In the genomic region with DNA sequence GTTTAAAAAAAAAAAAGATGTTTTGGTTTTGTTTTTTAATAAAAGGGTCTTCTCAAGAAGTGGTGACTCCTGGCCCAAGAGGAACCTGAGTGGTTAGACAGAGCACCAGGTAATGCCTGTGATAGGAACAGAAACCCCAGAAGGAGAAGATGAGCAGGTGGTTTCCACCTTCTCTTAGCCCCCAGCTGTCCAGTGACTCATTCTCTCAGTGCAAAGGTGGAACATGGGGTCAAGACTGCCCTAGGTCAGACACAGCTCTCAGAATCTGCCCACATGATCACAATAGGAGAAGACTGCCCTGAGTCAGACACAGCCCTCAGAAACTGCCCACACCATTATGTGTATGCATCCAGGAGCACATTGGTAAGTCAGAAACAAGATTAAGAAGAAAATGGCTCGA, we compare ENCODE assay signal across 11 cellular contexts.
DNase-seq lines count a peak whose midpoint lies in the region; ATAC-seq and TF ChIP-seq lines count a peak whose summit lies in the region.
"Had no signal": no experiment of that assay in that cellular context is flagged by ENCODE, and none has a peak within 500 bp of the region (broad histone marks: within the 10 kb centered on the region; RNA-seq: fewer than 3 reads in every experiment).

No MANE protein-coding gene starts in this region.

- peaks cover 3% of the 10 kb centered on the region for H3K4me1 ChIP-seq in mammary epithelial cell (ENCODE audit: insufficient read depth, low read length)
- peaks cover 0 to 2% of the 10 kb centered on the region in 2 donors for H3K4me1 ChIP-seq in neuronal stem cell (ENCODE audit: control insufficient read depth in 2 of 2, insufficient read depth in 1 of 2, low read depth in 1 of 2, low read length in 2 of 2)
- H3K4me1 ChIP-seq in prostate gland (replicated peaks), result no peaks in the 10 kb centered on the region

- H2AK5ac ChIP-seq in neuronal stem cell (ENCODE audit: low read depth, low read length), result no peak overlapping the region

- H4K8ac ChIP-seq in neuronal stem cell (ENCODE audit: low read depth, low read length), result no peak overlapping the region

- intact Hi-C loops in mammary epithelial cell (cut with micrococcal nuclease) (no loop called here), prostate gland (cut with DNase I) (no loop called here)

- no peaks in the 10 kb centered on the region for H3K4me1 Mint-ChIP-seq in mesothelial cell of epicardium
- H3K4me1 Mint-ChIP-seq: central memory CD8-positive, alpha-beta T cell had no signal

- H3K27ac ChIP-seq in mammary epithelial cell (ENCODE audit: insufficient read depth, low read depth, low read length) (no peak overlapping the region), neuronal stem cell (replicated peaks; ENCODE audit: low read length) (no peak overlapping the region), prostate gland (no peak overlapping the region)

- H3K9ac ChIP-seq in mammary epithelial cell (ENCODE audit: insufficient read depth, low read length) (no peak overlapping the region), neuronal stem cell (ENCODE audit: low read depth, low read length, poor library complexity) (no peak overlapping the region)

- H3K9me3 ChIP-seq in mammary epithelial cell (replicated peaks; ENCODE audit: insufficient read depth, low read length) (no peaks in the 10 kb centered on the region), neuronal stem cell (replicated peaks in 1 of 2; ENCODE audit: control insufficient read depth in 2 of 2, insufficient read depth in 1 of 2, low read depth in 1 of 2, low read length in 2 of 2) (no peaks in the 10 kb centered on the region), prostate gland (no peaks in the 10 kb centered on the region)

- peaks cover 6% of the 10 kb centered on the region for H3K36me3 ChIP-seq in mammary epithelial cell (ENCODE audit: insufficient read depth, low read length)
- H3K36me3 ChIP-seq in neuronal stem cell (replicated peaks in 1 of 2; ENCODE audit: control insufficient read depth in 2 of 2, insufficient read depth in 2 of 2, low read length in 2 of 2), result no peaks in the 10 kb centered on the region
- H3K36me3 ChIP-seq in prostate gland, result no peaks in the 10 kb centered on the region

- H3K4me2 ChIP-seq in mammary epithelial cell (ENCODE audit: insufficient read depth, low read depth, low read length) (no peak overlapping the region), neuronal stem cell (ENCODE audit: insufficient read depth, low read length, poor library complexity, severe bottlenecking) (no peak overlapping the region)

- peaks cover 2% of the 10 kb centered on the region for H3K36me3 Mint-ChIP-seq in mesothelial cell of epicardium

- no peaks in the 10 kb centered on the region for H3K79me1 ChIP-seq in neuronal stem cell (ENCODE audit: low read depth, low read length)

- no peak overlapping the region for H3K4ac ChIP-seq in neuronal stem cell (ENCODE audit: low read length)

- no peak overlapping the region for H3K23ac ChIP-seq in neuronal stem cell (ENCODE audit: low read depth, low read length, poor library complexity)

- H2BK15ac ChIP-seq in neuronal stem cell (ENCODE audit: low read length), result no peak overlapping the region

- TF ChIP-seq POLR2A in prostate gland (IDR thresholded peaks at IDR 0.05), result no peak

- TSS peak; percentile 20 for BruUV-seq in mammary epithelial cell (replicated peaks; lab: Mats Ljungman, UMichigan)

- dilution Hi-C loops in mammary epithelial cell (cut with HindIII; ENCODE audit: low sequenced_read_pairs), result no loop called here

- no peak overlapping the region for H3K18ac ChIP-seq in neuronal stem cell (ENCODE audit: low read length)

- H2BK12ac ChIP-seq in neuronal stem cell (ENCODE audit: low read length), result no peak overlapping the region

- in situ Hi-C loops in mammary epithelial cell (cut with MboI; ENCODE audit: low sequenced_read_pairs in 2 of 2), result no loop called here

- no peak overlapping the region for H3K14ac ChIP-seq in neuronal stem cell (ENCODE audit: low read length)

- H4K20me1 ChIP-seq in mammary epithelial cell (ENCODE audit: insufficient read depth, low read length), result no peaks in the 10 kb centered on the region

- H2AFZ ChIP-seq in mammary epithelial cell (ENCODE audit: low read depth, low read length), result no peak overlapping the region
- H2AFZ ChIP-seq in neuronal stem cell (ENCODE audit: low read length), result no peak overlapping the region

- TF ChIP-seq CTCF in mammary epithelial cell (conservative IDR thresholded peaks at IDR 0.05 in 1 of 2, IDR thresholded peaks at IDR 0.05 in 1 of 2; ENCODE audit: extremely low read depth in 1 of 2, insufficient read depth in 1 of 2, low read depth in 1 of 2, low read length in 2 of 2), result no peak
- no peak for TF ChIP-seq CTCF in mesothelial cell of epicardium (IDR thresholded peaks at IDR 0.05; ENCODE audit: unreplicated experiment)
- TF ChIP-seq CTCF in prostate gland (IDR thresholded peaks at IDR 0.05), result no peak

- H3K4me3 Mint-ChIP-seq in mesothelial cell of epicardium, result no peak overlapping the region
- H3K4me3 Mint-ChIP-seq: central memory CD8-positive, alpha-beta T cell had no signal

- peaks cover 33% of the 10 kb centered on the region for H3K79me2 ChIP-seq in mammary epithelial cell (ENCODE audit: insufficient read depth, low read length)

- DNase-seq in mammary epithelial cell, result no peak
- no peak for DNase-seq in neuronal stem cell (ENCODE audit: low spot score)
- no peak for DNase-seq in COR-L47 (lab: John Stamatoyannopoulos, UW)
- no peak for DNase-seq in mesothelial cell of epicardium (ENCODE audit: low spot score in 2 of 2, unreplicated experiment in 2 of 2)
- no peak for DNase-seq in prostate gland (ENCODE audit: low spot score)
- DNase-seq: GF-D8 had no signal

- ATAC-seq in GM18519 (IDR thresholded peaks at IDR 0.05; ENCODE audit: low FRiP score, unreplicated experiment), result peak; percentile 81
- peak; percentile 89 for ATAC-seq in GM21360 (IDR thresholded peaks at IDR 0.05; ENCODE audit: unreplicated experiment)
- peak; percentile 83 for ATAC-seq in HG03066 (IDR thresholded peaks at IDR 0.05; ENCODE audit: low read depth, unreplicated experiment)
- ATAC-seq: K562 had no signal

- no peaks in the 10 kb centered on the region for H3K27me3 ChIP-seq in mammary epithelial cell (ENCODE audit: insufficient read depth, low read length)
- H3K27me3 ChIP-seq in neuronal stem cell (ENCODE audit: control insufficient read depth in 3 of 3, insufficient read depth in 3 of 3, low read depth in 1 of 3, low read length in 3 of 3), result no peaks in the 10 kb centered on the region
- H3K27me3 ChIP-seq in prostate gland (replicated peaks; ENCODE audit: insufficient read depth), result no peaks in the 10 kb centered on the region

- H3K9me3 Mint-ChIP-seq in mesothelial cell of epicardium, result peaks cover 4% of the 10 kb centered on the region
- H3K9me3 Mint-ChIP-seq: central memory CD8-positive, alpha-beta T cell had no signal

- H2BK120ac ChIP-seq in neuronal stem cell (ENCODE audit: low read depth, low read length), result no peak overlapping the region

- CTCF ChIA-PET in mammary epithelial cell (lab: Charles Lee; ENCODE audit: low non-redundant PET), result no interaction called here

- no peak overlapping the region for H4K91ac ChIP-seq in neuronal stem cell (ENCODE audit: low read depth, low read length, poor library complexity)

- H2BK5ac ChIP-seq in neuronal stem cell (ENCODE audit: low read length), result no peak overlapping the region

- no peak overlapping the region for H3K27ac Mint-ChIP-seq in mesothelial cell of epicardium

- no peaks in the 10 kb centered on the region for H3K27me3 Mint-ChIP-seq in mesothelial cell of epicardium (ENCODE audit: low read depth)

- H3K4me3 ChIP-seq in mammary epithelial cell (replicated peaks in 1 of 3; ENCODE audit: insufficient read depth in 1 of 3, low read depth in 2 of 3, low read length in 3 of 3), result no peak overlapping the region
- H3K4me3 ChIP-seq in neuronal stem cell (ENCODE audit: low read length in 2 of 2), result no peak overlapping the region
- no peak overlapping the region for H3K4me3 ChIP-seq in prostate gland
- H3K4me3 ChIP-seq: K562 had no signal

- 100% methylated on average over 1 of the region's 1 CpG for WGBS in mammary epithelial cell (ENCODE audit: low coverage, missing lambda C conversion rate)
- WGBS in neuronal stem cell (ENCODE audit: extremely low coverage in 2 of 2, insufficient read length in 2 of 2, insufficient replicate concordance in 1 of 2), 2 donors, result no CpG with 5 or more reads among the region's 1 CpG
- 81% methylated on average over 1 of the region's 1 CpG for WGBS in prostate gland
